In genomic region chr7:8384901-8385300, GRCh38 we compare ENCODE assay signal across 1 cellular context.
TF ChIP-seq lines count a peak whose summit lies in the region.

No MANE protein-coding gene starts in this region.

TF ChIP-seq in GM12878, 131 proteins besides CTCF, POLR2A, EP300 and RAD21 (continued from another document):
- TF ChIP-seq, protein P1, sequence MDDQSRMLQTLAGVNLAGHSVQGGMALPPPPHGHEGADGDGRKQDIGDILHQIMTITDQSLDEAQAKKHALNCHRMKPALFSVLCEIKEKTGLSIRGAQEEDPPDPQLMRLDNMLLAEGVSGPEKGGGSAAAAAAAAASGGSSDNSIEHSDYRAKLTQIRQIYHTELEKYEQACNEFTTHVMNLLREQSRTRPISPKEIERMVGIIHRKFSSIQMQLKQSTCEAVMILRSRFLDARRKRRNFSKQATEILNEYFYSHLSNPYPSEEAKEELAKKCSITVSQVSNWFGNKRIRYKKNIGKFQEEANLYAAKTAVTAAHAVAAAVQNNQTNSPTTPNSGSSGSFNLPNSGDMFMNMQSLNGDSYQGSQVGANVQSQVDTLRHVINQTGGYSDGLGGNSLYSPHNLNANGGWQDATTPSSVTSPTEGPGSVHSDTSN (IDR thresholded peaks at IDR 0.05; ENCODE audit: insufficient replicate concordance, low read depth, low read length): peak; percentile 75
- TF ChIP-seq REST (IDR thresholded peaks at IDR 0.05; ENCODE audit: low read depth, low read length): no peak
- no peak for TF ChIP-seq KAT2A (conservative IDR thresholded peaks at IDR 0.05; ENCODE audit: control insufficient read depth, low read depth, low read length)
- TF ChIP-seq RAD51 (IDR thresholded peaks at IDR 0.05): no peak
- no peak for TF ChIP-seq JUNB (IDR thresholded peaks at IDR 0.05)
- TF ChIP-seq SPI1 (IDR thresholded peaks at IDR 0.05; ENCODE audit: borderline replicate concordance, insufficient read depth, low read depth, low read length): peak; percentile 58; the same call in 1 of the 2 replicates
- no peak for TF ChIP-seq MEF2A (IDR thresholded peaks at IDR 0.05; ENCODE audit: insufficient read depth, low read depth, low read length)
- no peak for TF ChIP-seq KDM1A (IDR thresholded peaks at IDR 0.05; ENCODE audit: borderline replicate concordance)
- TF ChIP-seq E2F8 (IDR thresholded peaks at IDR 0.05; ENCODE audit: low read depth, partially characterized antibody): no peak
- no peak for TF ChIP-seq LARP7 (IDR thresholded peaks at IDR 0.05)
- TF ChIP-seq TCF7 (IDR thresholded peaks at IDR 0.05; ENCODE audit: borderline replicate concordance): no peak
- no peak for TF ChIP-seq CBX3 (IDR thresholded peaks at IDR 0.05; ENCODE audit: borderline replicate concordance, low read depth)
- no peak for TF ChIP-seq WRNIP1 (IDR thresholded peaks at IDR 0.05; ENCODE audit: borderline replicate concordance, low read depth, low read length)
- TF ChIP-seq SRF (IDR thresholded peaks at IDR 0.05; ENCODE audit: low read depth in 2 of 2, low read length in 2 of 2): no peak
- TF ChIP-seq SP1 (IDR thresholded peaks at IDR 0.05; ENCODE audit: low read depth, low read length): no peak
- no peak for TF ChIP-seq STAT1 (conservative IDR thresholded peaks at IDR 0.05)
- TF ChIP-seq, protein P2, sequence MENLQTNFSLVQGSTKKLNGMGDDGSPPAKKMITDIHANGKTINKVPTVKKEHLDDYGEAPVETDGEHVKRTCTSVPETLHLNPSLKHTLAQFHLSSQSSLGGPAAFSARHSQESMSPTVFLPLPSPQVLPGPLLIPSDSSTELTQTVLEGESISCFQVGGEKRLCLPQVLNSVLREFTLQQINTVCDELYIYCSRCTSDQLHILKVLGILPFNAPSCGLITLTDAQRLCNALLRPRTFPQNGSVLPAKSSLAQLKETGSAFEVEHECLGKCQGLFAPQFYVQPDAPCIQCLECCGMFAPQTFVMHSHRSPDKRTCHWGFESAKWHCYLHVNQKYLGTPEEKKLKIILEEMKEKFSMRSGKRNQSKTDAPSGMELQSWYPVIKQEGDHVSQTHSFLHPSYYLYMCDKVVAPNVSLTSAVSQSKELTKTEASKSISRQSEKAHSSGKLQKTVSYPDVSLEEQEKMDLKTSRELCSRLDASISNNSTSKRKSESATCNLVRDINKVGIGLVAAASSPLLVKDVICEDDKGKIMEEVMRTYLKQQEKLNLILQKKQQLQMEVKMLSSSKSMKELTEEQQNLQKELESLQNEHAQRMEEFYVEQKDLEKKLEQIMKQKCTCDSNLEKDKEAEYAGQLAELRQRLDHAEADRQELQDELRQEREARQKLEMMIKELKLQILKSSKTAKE (IDR thresholded peaks at IDR 0.05; ENCODE audit: low read depth, poor library complexity, severe bottlenecking): no peak
- peak; percentile 86 for TF ChIP-seq PKNOX1 (IDR thresholded peaks at IDR 0.05)
- TF ChIP-seq IRF4 (IDR thresholded peaks at IDR 0.05; ENCODE audit: low read depth, low read length): no peak
- no peak for TF ChIP-seq ZNF592 (IDR thresholded peaks at IDR 0.05)
- no peak for TF ChIP-seq MEF2B (IDR thresholded peaks at IDR 0.05; ENCODE audit: partially characterized antibody, poor library complexity, severe bottlenecking)
- no peak for TF ChIP-seq BCLAF1 (IDR thresholded peaks at IDR 0.05)
- TF ChIP-seq, protein P3, sequence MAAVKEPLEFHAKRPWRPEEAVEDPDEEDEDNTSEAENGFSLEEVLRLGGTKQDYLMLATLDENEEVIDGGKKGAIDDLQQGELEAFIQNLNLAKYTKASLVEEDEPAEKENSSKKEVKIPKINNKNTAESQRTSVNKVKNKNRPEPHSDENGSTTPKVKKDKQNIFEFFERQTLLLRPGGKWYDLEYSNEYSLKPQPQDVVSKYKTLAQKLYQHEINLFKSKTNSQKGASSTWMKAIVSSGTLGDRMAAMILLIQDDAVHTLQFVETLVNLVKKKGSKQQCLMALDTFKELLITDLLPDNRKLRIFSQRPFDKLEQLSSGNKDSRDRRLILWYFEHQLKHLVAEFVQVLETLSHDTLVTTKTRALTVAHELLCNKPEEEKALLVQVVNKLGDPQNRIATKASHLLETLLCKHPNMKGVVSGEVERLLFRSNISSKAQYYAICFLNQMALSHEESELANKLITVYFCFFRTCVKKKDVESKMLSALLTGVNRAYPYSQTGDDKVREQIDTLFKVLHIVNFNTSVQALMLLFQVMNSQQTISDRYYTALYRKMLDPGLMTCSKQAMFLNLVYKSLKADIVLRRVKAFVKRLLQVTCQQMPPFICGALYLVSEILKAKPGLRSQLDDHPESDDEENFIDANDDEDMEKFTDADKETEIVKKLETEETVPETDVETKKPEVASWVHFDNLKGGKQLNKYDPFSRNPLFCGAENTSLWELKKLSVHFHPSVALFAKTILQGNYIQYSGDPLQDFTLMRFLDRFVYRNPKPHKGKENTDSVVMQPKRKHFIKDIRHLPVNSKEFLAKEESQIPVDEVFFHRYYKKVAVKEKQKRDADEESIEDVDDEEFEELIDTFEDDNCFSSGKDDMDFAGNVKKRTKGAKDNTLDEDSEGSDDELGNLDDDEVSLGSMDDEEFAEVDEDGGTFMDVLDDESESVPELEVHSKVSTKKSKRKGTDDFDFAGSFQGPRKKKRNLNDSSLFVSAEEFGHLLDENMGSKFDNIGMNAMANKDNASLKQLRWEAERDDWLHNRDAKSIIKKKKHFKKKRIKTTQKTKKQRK (IDR thresholded peaks at IDR 0.05; ENCODE audit: low read depth, low read length): no peak
- peak; percentile 82 for TF ChIP-seq RUNX3 (IDR thresholded peaks at IDR 0.05; ENCODE audit: low read length)
- 0 out of 2 replicates have a peak, but pooled peaks have one; percentile 15 for TF ChIP-seq IKZF1 (conservative IDR thresholded peaks at IDR 0.05)
- no peak for TF ChIP-seq ETV6 (conservative IDR thresholded peaks at IDR 0.05 in 1 of 2, IDR thresholded peaks at IDR 0.05 in 1 of 2; ENCODE audit: borderline replicate concordance in 1 of 2, low read depth in 1 of 2)
- TF ChIP-seq, protein P4, sequence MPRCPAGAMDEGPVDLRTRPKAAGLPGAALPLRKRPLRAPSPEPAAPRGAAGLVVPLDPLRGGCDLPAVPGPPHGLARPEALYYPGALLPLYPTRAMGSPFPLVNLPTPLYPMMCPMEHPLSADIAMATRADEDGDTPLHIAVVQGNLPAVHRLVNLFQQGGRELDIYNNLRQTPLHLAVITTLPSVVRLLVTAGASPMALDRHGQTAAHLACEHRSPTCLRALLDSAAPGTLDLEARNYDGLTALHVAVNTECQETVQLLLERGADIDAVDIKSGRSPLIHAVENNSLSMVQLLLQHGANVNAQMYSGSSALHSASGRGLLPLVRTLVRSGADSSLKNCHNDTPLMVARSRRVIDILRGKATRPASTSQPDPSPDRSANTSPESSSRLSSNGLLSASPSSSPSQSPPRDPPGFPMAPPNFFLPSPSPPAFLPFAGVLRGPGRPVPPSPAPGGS (IDR thresholded peaks at IDR 0.05; ENCODE audit: borderline replicate concordance, insufficient read depth, low read depth, low read length, poor library complexity, severe bottlenecking): no peak
